In the genomic region with DNA sequence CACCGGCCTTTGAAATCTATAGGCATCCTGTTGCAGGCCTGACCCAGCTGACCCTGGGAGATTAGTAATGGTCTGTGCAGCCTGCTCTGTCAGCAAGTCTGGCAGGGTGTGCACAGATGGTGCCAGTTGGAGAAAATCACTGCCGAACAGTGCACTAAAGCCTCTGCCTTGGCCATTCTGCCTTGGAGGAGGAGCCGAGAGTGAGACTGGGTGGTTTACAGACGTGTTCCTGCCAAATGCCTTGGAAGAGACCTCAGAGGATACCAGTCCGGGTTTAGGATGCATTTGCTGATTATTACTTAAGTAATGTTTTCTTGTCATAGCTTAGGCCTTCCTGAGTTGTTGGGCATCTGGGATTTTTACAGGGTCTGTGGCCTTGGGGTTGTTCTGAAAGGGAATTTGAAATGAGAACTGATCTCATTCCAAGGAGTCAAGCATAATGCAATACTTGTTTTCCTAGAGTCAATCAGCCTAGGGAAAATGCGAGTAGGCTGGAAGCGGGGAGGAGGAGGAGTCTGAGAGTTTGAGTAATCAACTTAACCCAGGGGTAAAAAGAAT, we compare ENCODE assay signal across 9 cellular contexts.
DNase-seq lines count a peak whose midpoint lies in the region; ATAC-seq, FAIRE-seq and TF ChIP-seq lines count a peak whose summit lies in the region.
"Had no signal": no experiment of that assay in that cellular context is flagged by ENCODE, and none has a peak within 500 bp of the region (broad histone marks: within the 10 kb centered on the region; RNA-seq: fewer than 3 reads in every experiment).

No MANE protein-coding gene starts in this region.

- peak; percentile 79 for DNase-seq in HFFc6
- peak; percentile 74 for DNase-seq in brain microvascular endothelial cell
- peak; percentile 80 for DNase-seq in stromal cell of bone marrow (ENCODE audit: low read depth)
- DNase-seq in KBM-7 = no peak
- DNase-seq in activated CD8-positive, alpha-beta memory T cell treated with anti-CD3 and anti-CD28 coated beads, Interleukin-2, amount 50 U/mL, for 4 hours = no peak

- TF ChIP-seq CTCF in HFFc6 (IDR thresholded peaks at IDR 0.05) (no peak), brain microvascular endothelial cell (IDR thresholded peaks at IDR 0.05; ENCODE audit: low read depth, low read length, missing control alignments) (no peak)

- H3K36me3 ChIP-seq in brain microvascular endothelial cell (replicated peaks) = no peaks in the 10 kb centered on the region

- peak; percentile 89 for FAIRE-seq in islet of Langerhans (lab: Jason Lieb, UNC)

- H3K36me3 Mint-ChIP-seq in HFFc6 (ENCODE audit: low read depth) = peaks cover 8% of the 10 kb centered on the region; the same call in 1 of the 2 replicates

- no peaks in the 10 kb centered on the region for H3K4me1 Mint-ChIP-seq in HFFc6 (ENCODE audit: low read depth)

- no peak overlapping the region for H3K4me3 ChIP-seq in brain microvascular endothelial cell (ENCODE audit: low read depth, low read length)

- H3K9me3 Mint-ChIP-seq in HFFc6 = no peaks in the 10 kb centered on the region

- ATAC-seq in HG03469 (IDR thresholded peaks at IDR 0.05; ENCODE audit: unreplicated experiment) = no peak
- ATAC-seq in GM21619 (IDR thresholded peaks at IDR 0.05; ENCODE audit: unreplicated experiment) = no peak

- H3K27me3 Mint-ChIP-seq in HFFc6 (ENCODE audit: insufficient read depth) = no peaks in the 10 kb centered on the region; the same call in 1 of the 2 replicates

- in situ Hi-C loops in brain microvascular endothelial cell (cut with HindIII; ENCODE audit: low pct_ligation_motif_present, low sequenced_read_pairs) = no loop called here
- in situ Hi-C loops in KBM-7 (cut with MboI; ENCODE audit: low pct_unique_long_range_greater_than_20kb, low sequenced_read_pairs) = no loop called here

- no peak overlapping the region for H3K27ac Mint-ChIP-seq in HFFc6
- H3K27ac Mint-ChIP-seq: T-helper 1 cell treated with Interleukin-12 subunit alpha and Interleukin-12 subunit beta and Interleukin-4 antibody, amounts not matched to agents 30 μg/mL and 1 μg/mL, for 36 hours had no signal

- no peak overlapping the region for H3K4me3 Mint-ChIP-seq in HFFc6
- H3K4me3 Mint-ChIP-seq: T-helper 1 cell treated with Interleukin-12 subunit alpha and Interleukin-12 subunit beta and Interleukin-4 antibody, amounts not matched to agents 30 μg/mL and 1 μg/mL, for 36 hours had no signal

- H3K27ac ChIP-seq in brain microvascular endothelial cell = peak overlapping the region; percentile 78

- H3K27me3 ChIP-seq in brain microvascular endothelial cell (replicated peaks) = no peaks in the 10 kb centered on the region

Comparison
In these comparisons a context has a peak if more than half of its experiments do, and no peak if none do; other contexts are left out.
1. DNase-seq: peak in HFFc6 (single experiment), brain microvascular endothelial cell (single experiment) and stromal cell of bone marrow (single experiment); none in KBM-7 (single experiment) and activated CD8-positive, alpha-beta memory T cell treated with anti-CD3 and anti-CD28 coated beads, Interleukin-2, amount 50 U/mL, for 4 hours (single experiment).